22 cellular contexts compared by ENCODE assay signal in the genomic region with DNA sequence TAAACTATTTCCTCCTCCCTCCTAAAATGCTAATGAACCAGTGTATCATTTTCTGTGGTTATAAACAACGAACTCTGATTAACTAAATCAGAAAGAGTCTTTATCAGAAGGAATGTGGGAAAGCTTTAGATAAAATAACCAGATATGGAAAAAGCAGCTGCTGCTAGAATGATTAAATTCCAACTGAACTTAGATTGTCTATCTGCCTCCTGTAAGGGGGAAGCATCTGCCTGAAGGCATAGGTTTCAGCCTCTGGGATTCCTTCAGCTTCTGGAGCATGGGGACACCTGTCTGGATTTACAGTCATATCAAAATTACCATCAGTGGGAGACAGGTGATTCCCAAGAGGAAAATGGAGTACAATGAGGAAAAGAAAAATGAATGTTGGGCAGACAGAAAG.
DNase-seq lines count a peak whose midpoint lies in the region; ATAC-seq and TF ChIP-seq lines count a peak whose summit lies in the region.
"Had no signal": no experiment of that assay in that cellular context is flagged by ENCODE, and none has a peak within 500 bp of the region (broad histone marks: within the 10 kb centered on the region; RNA-seq: fewer than 3 reads in every experiment).

No MANE protein-coding gene starts in this region.

- H3K9me3 ChIP-seq in SJCRH30 (replicated peaks), result no peaks in the 10 kb centered on the region
- H3K9me3 ChIP-seq in parathyroid adenoma (ENCODE audit: control insufficient read depth, low read length), result no peaks in the 10 kb centered on the region
- H3K9me3 ChIP-seq: A549; BE2C; BLaER1 treated with 17β-estradiol and CSF1 and Interleukin-3, amounts not matched to agents 10 nM and 100 nM had no signal

- H2AFZ ChIP-seq in parathyroid adenoma, result peak overlapping the region; percentile 59
- H2AFZ ChIP-seq: GM23248 had no signal

- H3K27me3 ChIP-seq in SJCRH30, result no peaks in the 10 kb centered on the region
- H3K27me3 ChIP-seq in parathyroid adenoma (ENCODE audit: control insufficient read depth, insufficient read depth, low read length), result no peaks in the 10 kb centered on the region
- H3K27me3 ChIP-seq: BE2C; BLaER1 treated with 17β-estradiol and CSF1 and Interleukin-3, amounts not matched to agents 10 nM and 100 nM had no signal

- peaks cover 12% of the 10 kb centered on the region for H3K4me1 ChIP-seq in SJCRH30
- H3K4me1 ChIP-seq in parathyroid adenoma, result peaks cover 5% of the 10 kb centered on the region
- H3K4me1 ChIP-seq: A549; BE2C; BLaER1 treated with 17β-estradiol and CSF1 and Interleukin-3, amounts not matched to agents 10 nM and 100 nM had no signal

- no peak for TF ChIP-seq CTCF in parathyroid adenoma (IDR thresholded peaks at IDR 0.05)

- no peak overlapping the region for H3K9ac ChIP-seq in parathyroid adenoma
- H3K9ac ChIP-seq: BLaER1 treated with 17β-estradiol and CSF1 and Interleukin-3, amounts not matched to agents 10 nM and 100 nM; GM23248 had no signal

- H3K79me2 ChIP-seq in parathyroid adenoma, result no peaks in the 10 kb centered on the region

- no peak for ATAC-seq in SK-N-SH treated with all-trans-retinoic acid at 6 μM for 48 hours
- ATAC-seq in GM19328 (IDR thresholded peaks at IDR 0.05; ENCODE audit: unreplicated experiment), result no peak
- ATAC-seq: A549 had no signal

- no peak overlapping the region for H3K27ac ChIP-seq in SJCRH30
- no peak overlapping the region for H3K27ac ChIP-seq in parathyroid adenoma
- H3K27ac ChIP-seq in substantia nigra (ENCODE audit: low read depth, low read length, poor library complexity, severe bottlenecking), result no peak overlapping the region
- H3K27ac ChIP-seq: A549; BLaER1 treated with 17β-estradiol and CSF1 and Interleukin-3, amounts not matched to agents 10 nM and 100 nM; GM23248 had no signal

- H3K4me3 ChIP-seq in SJCRH30 (no peak overlapping the region), parathyroid adenoma (ENCODE audit: low read depth, low read length) (no peak overlapping the region)
- H3K4me3 ChIP-seq: A549; BLaER1 treated with 17β-estradiol and CSF1 and Interleukin-3, amounts not matched to agents 10 nM and 100 nM; GM23248 had no signal

- H3K36me3 ChIP-seq in SJCRH30 (no peaks in the 10 kb centered on the region), parathyroid adenoma (ENCODE audit: control insufficient read depth, insufficient read depth, low read length) (no peaks in the 10 kb centered on the region)
- H3K36me3 ChIP-seq: BE2C; BLaER1 treated with 17β-estradiol and CSF1 and Interleukin-3, amounts not matched to agents 10 nM and 100 nM had no signal

- no peak overlapping the region for H3K4me2 ChIP-seq in parathyroid adenoma (ENCODE audit: low read length)
- H3K4me2 ChIP-seq: A549; BLaER1 treated with 17β-estradiol and CSF1 and Interleukin-3, amounts not matched to agents 10 nM and 100 nM had no signal

- DNase-seq in NCI-H82 treated with DMSO at 0.1 percent for 48 hours (lab: John Stamatoyannopoulos, UW; ENCODE audit: unreplicated experiment) (peak; percentile 84), NCI-H82 (lab: John Stamatoyannopoulos, UW) (no peak), SJCRH30 (peak; percentile 38 to 66), substantia nigra (lab: John Stamatoyannopoulos, UW) (no peak)
- no peak for DNase-seq in stimulated activated CD8-positive, alpha-beta memory T cell treated with anti-CD3 and anti-CD28 coated beads, Interleukin-4, amount 100 ng/mL, for 48 hours
- DNase-seq: 8988T; ACHN; AML-193; BE2C; CD4-positive, alpha-beta T cell; CD8-positive, alpha-beta memory T cell; DMS53; DMS79 treated with DMSO at 0.1 percent for 48 hours; GF-D8; GM23248; H7; HCEC 1CT had no signal

TF ChIP-seq in SK-N-SH treated with all-trans-retinoic acid at 6 μM for 48 hours, 23 proteins besides CTCF, POLR2A, EP300 and RAD21:
- TF ChIP-seq ZNF565 (CRISPR knock-in tag; conservative IDR thresholded peaks at IDR 0.05; ENCODE audit: low read depth) (no peak), TCF4 (CRISPR knock-in tag; IDR thresholded peaks at IDR 0.05; ENCODE audit: borderline replicate concordance) (peak; percentile 53; the same call in 1 of the 2 replicates)
- TF ChIP-seq, protein P1, sequence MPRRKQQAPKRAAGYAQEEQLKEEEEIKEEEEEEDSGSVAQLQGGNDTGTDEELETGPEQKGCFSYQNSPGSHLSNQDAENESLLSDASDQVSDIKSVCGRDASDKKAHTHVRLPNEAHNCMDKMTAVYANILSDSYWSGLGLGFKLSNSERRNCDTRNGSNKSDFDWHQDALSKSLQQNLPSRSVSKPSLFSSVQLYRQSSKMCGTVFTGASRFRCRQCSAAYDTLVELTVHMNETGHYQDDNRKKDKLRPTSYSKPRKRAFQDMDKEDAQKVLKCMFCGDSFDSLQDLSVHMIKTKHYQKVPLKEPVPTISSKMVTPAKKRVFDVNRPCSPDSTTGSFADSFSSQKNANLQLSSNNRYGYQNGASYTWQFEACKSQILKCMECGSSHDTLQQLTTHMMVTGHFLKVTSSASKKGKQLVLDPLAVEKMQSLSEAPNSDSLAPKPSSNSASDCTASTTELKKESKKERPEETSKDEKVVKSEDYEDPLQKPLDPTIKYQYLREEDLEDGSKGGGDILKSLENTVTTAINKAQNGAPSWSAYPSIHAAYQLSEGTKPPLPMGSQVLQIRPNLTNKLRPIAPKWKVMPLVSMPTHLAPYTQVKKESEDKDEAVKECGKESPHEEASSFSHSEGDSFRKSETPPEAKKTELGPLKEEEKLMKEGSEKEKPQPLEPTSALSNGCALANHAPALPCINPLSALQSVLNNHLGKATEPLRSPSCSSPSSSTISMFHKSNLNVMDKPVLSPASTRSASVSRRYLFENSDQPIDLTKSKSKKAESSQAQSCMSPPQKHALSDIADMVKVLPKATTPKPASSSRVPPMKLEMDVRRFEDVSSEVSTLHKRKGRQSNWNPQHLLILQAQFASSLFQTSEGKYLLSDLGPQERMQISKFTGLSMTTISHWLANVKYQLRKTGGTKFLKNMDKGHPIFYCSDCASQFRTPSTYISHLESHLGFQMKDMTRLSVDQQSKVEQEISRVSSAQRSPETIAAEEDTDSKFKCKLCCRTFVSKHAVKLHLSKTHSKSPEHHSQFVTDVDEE (CRISPR knock-in tag; IDR thresholded peaks at IDR 0.05), result 0 out of 2 replicates have a peak, but pooled peaks have one; percentile 24

Comparison
In these comparisons a context has a peak if more than half of its experiments do, and no peak if none do; other contexts are left out.
1. DNase-seq: peak in NCI-H82 treated with DMSO at 0.1 percent for 48 hours (single experiment) and SJCRH30 (2 of 2); none in NCI-H82 (single experiment), stimulated activated CD8-positive, alpha-beta memory T cell treated with anti-CD3 and anti-CD28 coated beads, Interleukin-4, amount 100 ng/mL, for 48 hours (single experiment) and substantia nigra (0 of 49).